In genomic region chr14:93915800-93916199, GRCh38 we compare ENCODE assay signal across 25 cellular contexts. TPM values are rescaled to one million over a fixed set of nuclear protein-coding genes. Genes with fewer than 3 reads are reported as not detected.
DNase-seq lines count a peak whose midpoint lies in the region; ATAC-seq, FAIRE-seq and TF ChIP-seq lines count a peak whose summit lies in the region.
"Had no signal": no experiment of that assay in that cellular context is flagged by ENCODE, and none has a peak within 500 bp of the region (broad histone marks: within the 10 kb centered on the region; RNA-seq: fewer than 3 reads in every experiment).

No MANE protein-coding gene starts in this region.

- no peaks in the 10 kb centered on the region; a peak in 1 of 5 replicates for H3K27me3 ChIP-seq in HepG2 (ENCODE audit: control insufficient read depth in 1 of 2, insufficient read depth in 2 of 2, low read length in 2 of 2)
- no peaks in the 10 kb centered on the region for H3K27me3 ChIP-seq in right lobe of liver
- peaks cover 0 to 2% of the 10 kb centered on the region in 2 experiments; a peak in 2 of 4 replicates for H3K27me3 ChIP-seq in GM12878 (replicated peaks in 1 of 2; ENCODE audit: control insufficient read depth in 2 of 2, insufficient read depth in 2 of 2, low read length in 1 of 2)
- H3K27me3 ChIP-seq in stomach: no peaks in the 10 kb centered on the region
- H3K27me3 ChIP-seq: BE2C; BLaER1 treated with 17β-estradiol and CSF1 and Interleukin-3, amounts not matched to agents 10 nM and 100 nM had no signal

- H3K79me2 ChIP-seq in HepG2 (ENCODE audit: insufficient read depth, low read length): no peaks in the 10 kb centered on the region
- H3K79me2 ChIP-seq in GM12878 (ENCODE audit: control insufficient read depth, insufficient read depth, low read length): no peaks in the 10 kb centered on the region
- no peaks in the 10 kb centered on the region for H3K79me2 ChIP-seq in OCI-LY7 (ENCODE audit: insufficient read depth, low read depth, low read length)

- CTCF ChIA-PET in HepG2 (lab: Yijun Ruan, JAX; ENCODE audit: low intra/inter-chr PET ratio, low total read pairs): no interaction called here
- CTCF ChIA-PET in GM12878 (lab: Yijun Ruan, JAX): interaction anchor here (1.3 kb wide), 1 partner anchor 86 kb away, joined by 3 read pairs; no protein-coding TSS in a partner anchor
- CTCF ChIA-PET in OCI-LY7 (lab: Charles Lee; ENCODE audit: unreplicated experiment): no interaction called here

- in situ Hi-C loops in HepG2 (cut with HindIII; ENCODE audit: extremely low pct_ligation_motif_present, low pct_unique_long_range_greater_than_20kb): no loop called here
- in situ Hi-C loops in GM12878 (cut with MboI): no loop called here

- SMC1A ChIA-PET in GM12878 (lab: Charles Lee; ENCODE audit: uncharacterized antibody, unreplicated experiment): no interaction called here

- TF ChIP-seq CTCF in HepG2 (CRISPR knock-in tag; IDR thresholded peaks at IDR 0.05) (no peak), right lobe of liver (IDR thresholded peaks at IDR 0.05) (no peak), GM12878 (IDR thresholded peaks at IDR 0.05 in 2 of 3, conservative IDR thresholded peaks at IDR 0.05 in 1 of 3; ENCODE audit: control insufficient read depth in 2 of 3, extremely low read depth in 1 of 3, insufficient read depth in 1 of 3, low read depth in 3 of 3, low read length in 3 of 3) (no peak), stomach (IDR thresholded peaks at IDR 0.05) (no peak), OCI-LY7 (conservative IDR thresholded peaks at IDR 0.05; ENCODE audit: low read length) (no peak)

- FAIRE-seq in HepG2 (lab: Jason Lieb, UNC) (no peak), GM12878 (lab: Jason Lieb, UNC) (no peak)
- FAIRE-seq: A549, D721Med, GM12891, GM18507, H54 had no signal

- H4K20me1 ChIP-seq in HepG2 (ENCODE audit: insufficient read depth, low read length) (no peaks in the 10 kb centered on the region), GM12878 (ENCODE audit: control insufficient read depth, insufficient read depth) (no peaks in the 10 kb centered on the region), OCI-LY7 (ENCODE audit: insufficient read depth, low read length) (no peaks in the 10 kb centered on the region)
- H4K20me1 ChIP-seq: BLaER1 treated with 17β-estradiol and CSF1 and Interleukin-3, amounts not matched to agents 10 nM and 100 nM had no signal

- RAD21 ChIA-PET in GM12878 (lab: Charles Lee; ENCODE audit: unreplicated experiment): no interaction called here

- BruUV-seq in HepG2 (replicated peaks; lab: Mats Ljungman, UMichigan): no TSS peak
- BruUV-seq in GM12878 (replicated peaks; lab: Mats Ljungman, UMichigan): no TSS peak
- BruUV-seq in OCI-LY7 (replicated peaks; lab: Mats Ljungman, UMichigan): no TSS peak

- DNase-seq in HepG2 (ENCODE audit: low spot score) (no peak), right lobe of liver (no peak), GM12878 (ENCODE audit: low read depth, low spot score) (no peak), stomach (no peak), OCI-LY7 (ENCODE audit: low spot score) (no peak), HuH-7.5 (ENCODE audit: low spot score) (no peak)
- DNase-seq: 8988T; ACHN; AML-193; BE2C; CD4-positive, alpha-beta T cell; CD8-positive, alpha-beta memory T cell; DMS 273 treated with DMSO at 0.1 percent for 48 hours; DMS79; EL; GDM1; GOT3 had no signal

- H3K36me3 ChIP-seq in HepG2 (replicated peaks in 1 of 2; ENCODE audit: control insufficient read depth in 1 of 2, insufficient read depth in 2 of 2, low read length in 2 of 2) (no peaks in the 10 kb centered on the region), right lobe of liver (no peaks in the 10 kb centered on the region), GM12878 (ENCODE audit: control insufficient read depth in 2 of 2, insufficient read depth in 2 of 2, low read length in 1 of 2) (no peaks in the 10 kb centered on the region), stomach (no peaks in the 10 kb centered on the region), OCI-LY7 (ENCODE audit: insufficient read depth, low read length) (no peaks in the 10 kb centered on the region)
- H3K36me3 ChIP-seq: BE2C; BLaER1 treated with 17β-estradiol and CSF1 and Interleukin-3, amounts not matched to agents 10 nM and 100 nM; HAP-1 had no signal

- intact Hi-C loops in HepG2 (cut with micrococcal nuclease; ENCODE audit: unreplicated experiment): no loop called here
- intact Hi-C loops in right lobe of liver (cut with DNase I): no loop called here
- intact Hi-C loops in GM12878 (cut with micrococcal nuclease; ENCODE audit: unreplicated experiment): no loop called here
- intact Hi-C loops in stomach (cut with DNase I; ENCODE audit: low total_unique reads): no loop called here
- intact Hi-C loops in OCI-LY7 (cut with micrococcal nuclease; ENCODE audit: unreplicated experiment): no loop called here

- no peak overlapping the region for H3K4me3 ChIP-seq in HepG2 (replicated peaks in 1 of 3; ENCODE audit: insufficient read depth in 1 of 3, low read depth in 2 of 3, low read length in 3 of 3)
- no peak overlapping the region for H3K4me3 ChIP-seq in right lobe of liver
- no peak overlapping the region for H3K4me3 ChIP-seq in GM12878
- H3K4me3 ChIP-seq in stomach: no peak overlapping the region
- H3K4me3 ChIP-seq in OCI-LY7 (ENCODE audit: low read depth, low read length, poor library complexity, severe bottlenecking): no peak overlapping the region
- H3K4me3 ChIP-seq: A549; BLaER1 treated with 17β-estradiol and CSF1 and Interleukin-3, amounts not matched to agents 10 nM and 100 nM; HAP-1 had no signal

- TF ChIP-seq EP300 in HepG2 (IDR thresholded peaks at IDR 0.05; ENCODE audit: low read depth in 2 of 2, low read length in 2 of 2): no peak
- no peak for TF ChIP-seq EP300 in HepG2 (CRISPR knock-in tag; IDR thresholded peaks at IDR 0.05; ENCODE audit: borderline replicate concordance)
- TF ChIP-seq EP300 in GM12878 (IDR thresholded peaks at IDR 0.05; ENCODE audit: borderline replicate concordance in 1 of 2, control insufficient read depth in 1 of 2, low read depth in 2 of 2, low read length in 2 of 2): no peak
- no peak for TF ChIP-seq EP300 in stomach (IDR thresholded peaks at IDR 0.05)

- H3K9ac ChIP-seq in HepG2 (ENCODE audit: insufficient read depth, low read depth, low read length) (no peak overlapping the region), GM12878 (ENCODE audit: control insufficient read depth, insufficient read depth, low read length) (no peak overlapping the region)
- H3K9ac ChIP-seq: BLaER1 treated with 17β-estradiol and CSF1 and Interleukin-3, amounts not matched to agents 10 nM and 100 nM had no signal

- no peak for TF ChIP-seq RAD21 in HepG2 (CRISPR knock-in tag; IDR thresholded peaks at IDR 0.05)
- TF ChIP-seq RAD21 in GM12878 (IDR thresholded peaks at IDR 0.05; ENCODE audit: insufficient read depth, low read depth, low read length): no peak

- no peak overlapping the region for H3K27ac ChIP-seq in HepG2 (ENCODE audit: extremely low read length, insufficient read depth, low read length)
- H3K27ac ChIP-seq in right lobe of liver: no peak overlapping the region
- no peak overlapping the region for H3K27ac ChIP-seq in GM12878 (ENCODE audit: control insufficient read depth, insufficient read depth)
- H3K27ac ChIP-seq in stomach: peak overlapping the region; percentile 47 to 67 (median 62)
- H3K27ac ChIP-seq in OCI-LY7 (ENCODE audit: low read depth, low read length, poor library complexity, severe bottlenecking): no peak overlapping the region
- H3K27ac ChIP-seq: A549; BLaER1 treated with 17β-estradiol and CSF1 and Interleukin-3, amounts not matched to agents 10 nM and 100 nM had no signal

- H3K4me2 ChIP-seq in HepG2 (ENCODE audit: low read depth, low read length) (peak overlapping the region; percentile 64; the same call in 1 of the 2 replicates), GM12878 (ENCODE audit: control insufficient read depth, insufficient read depth) (no peak overlapping the region), OCI-LY7 (ENCODE audit: low read length) (no peak overlapping the region)
- H3K4me2 ChIP-seq: A549; BLaER1 treated with 17β-estradiol and CSF1 and Interleukin-3, amounts not matched to agents 10 nM and 100 nM had no signal

- ATAC-seq in HepG2 (no peak), right lobe of liver (no peak), GM12878 (no peak)
- ATAC-seq: A549 had no signal

- TF ChIP-seq POLR2A in HepG2 (IDR thresholded peaks at IDR 0.05; ENCODE audit: insufficient read depth in 1 of 2, low read depth in 2 of 2, low read length in 2 of 2) (no peak), right lobe of liver (IDR thresholded peaks at IDR 0.05) (no peak), GM12878 (IDR thresholded peaks at IDR 0.05; ENCODE audit: low read depth, low read length) (no peak), stomach (IDR thresholded peaks at IDR 0.05) (no peak)

- WGBS in HepG2 (ENCODE audit: low lambda C conversion rate): 2% methylated on average over 2 of the region's 2 CpGs
- WGBS in right lobe of liver (ENCODE audit: insufficient coverage, low coverage, low lambda C conversion rate, missing lambda C conversion rate): 19% methylated on average over 2 of the region's 2 CpGs
- 15% methylated on average over 2 of the region's 2 CpGs for WGBS in GM12878 (ENCODE audit: insufficient coverage, insufficient replicate concordance, low lambda C conversion rate, missing lambda C conversion rate)
- 22 to 34% (median 29%) methylated on average over 2 of the region's 2 CpGs for WGBS in stomach, 5 donors

- H3K9me3 ChIP-seq in HepG2 (ENCODE audit: low read length) (no peaks in the 10 kb centered on the region), right lobe of liver (no peaks in the 10 kb centered on the region), GM12878 (replicated peaks; ENCODE audit: control insufficient read depth, insufficient read depth, low read length) (peaks cover 1% of the 10 kb centered on the region; the same call in 1 of the 3 replicates), stomach (peaks cover 0 to 14% (median 3%) of the 10 kb centered on the region in 4 donors), OCI-LY7 (ENCODE audit: low read length) (no peaks in the 10 kb centered on the region)
- H3K9me3 ChIP-seq: BE2C, HAP-1 had no signal

- no peaks in the 10 kb centered on the region for H3K9me2 ChIP-seq in OCI-LY7 (ENCODE audit: insufficient read depth, low read length)

- POLR2A ChIA-PET in HepG2 (lab: Yijun Ruan, JAX): no interaction called here
- POLR2A ChIA-PET in GM12878 (lab: Charles Lee): no interaction called here
- POLR2A ChIA-PET in OCI-LY7 (lab: Charles Lee): no interaction called here

- H2AFZ ChIP-seq in HepG2 (ENCODE audit: low read length): no peak overlapping the region
- no peak overlapping the region for H2AFZ ChIP-seq in GM12878 (ENCODE audit: control insufficient read depth, low read depth, low read length)
- H2AFZ ChIP-seq in OCI-LY7 (ENCODE audit: low read length): no peak overlapping the region

- peaks cover 49% of the 10 kb centered on the region for H3K4me1 ChIP-seq in HepG2 (ENCODE audit: insufficient read depth, low read length)
- H3K4me1 ChIP-seq in right lobe of liver: no peaks in the 10 kb centered on the region
- H3K4me1 ChIP-seq in GM12878 (ENCODE audit: control insufficient read depth, insufficient read depth, low read length): no peaks in the 10 kb centered on the region; the same call in 1 of the 2 replicates
- peaks cover 0 to 13% (median 8%) of the 10 kb centered on the region in 4 donors for H3K4me1 ChIP-seq in stomach
- no peaks in the 10 kb centered on the region for H3K4me1 ChIP-seq in OCI-LY7 (ENCODE audit: insufficient read depth, low read length, poor library complexity, severe bottlenecking)
- H3K4me1 ChIP-seq: A549; BE2C; BLaER1 treated with 17β-estradiol and CSF1 and Interleukin-3, amounts not matched to agents 10 nM and 100 nM; HAP-1 had no signal

RNA-seq across cellular contexts. Expression of gene FAM181A, which starts 11.3 kb away (rescaled TPM):
- total RNA-seq in HepG2 (2016; rRNA removed; fragmentation: Illumina TruSeq; extraction: Trizol): 1.1 and 1.5 TPM in 2 replicates
- total RNA-seq in HepG2 (2016; cell fraction: cytosol; rRNA removed; fragmentation: Illumina TruSeq; extraction: Trizol; ENCODE audit: low read depth): 0.18 and 0.51 TPM in 2 replicates
- total RNA-seq in HepG2 (2016; cell fraction: insoluble cytoplasmic fraction; rRNA removed; fragmentation: Illumina TruSeq; extraction: Trizol): 0.95 and 1.2 TPM in 2 replicates
- total RNA-seq in HepG2 (2016; cell fraction: membrane; rRNA removed; fragmentation: Illumina TruSeq; extraction: Trizol): 1.1 and 1.4 TPM in 2 replicates
- total RNA-seq in HepG2 (2016; cell fraction: nucleus; rRNA removed; fragmentation: Illumina TruSeq; extraction: Trizol): 0.38 and 1.1 TPM in 2 replicates
- 0.80 and 1.1 TPM in 2 replicates for polyA plus RNA-seq in HepG2 (2011; rRNA removed)
- polyA plus RNA-seq in HepG2 (2011; cell fraction: cytosol; rRNA removed): 0.47 and 0.89 TPM in 2 replicates
- polyA plus RNA-seq in HepG2 (2011; cell fraction: nucleus; rRNA removed): 0.45 and 0.61 TPM in 2 replicates
- 0.69 and 0.97 TPM in 2 replicates for polyA plus RNA-seq in HepG2 (2012)
- 0.54 and 0.60 TPM in 2 replicates for polyA plus RNA-seq in HepG2 (2016; cell fraction: cytosol; fragmentation: Illumina TruSeq; extraction: Trizol; ENCODE audit: low read depth)
- polyA plus RNA-seq in HepG2 (2016; cell fraction: insoluble cytoplasmic fraction; fragmentation: Illumina TruSeq; extraction: Trizol; ENCODE audit: low read depth): 1.4 and 1.8 TPM in 2 replicates
- 0.57 and 0.84 TPM in 2 replicates for polyA plus RNA-seq in HepG2 (2016; cell fraction: membrane; fragmentation: Illumina TruSeq; extraction: Trizol; ENCODE audit: low read depth)
- polyA plus RNA-seq in HepG2 (2016; cell fraction: nucleus; fragmentation: Illumina TruSeq; extraction: Trizol; ENCODE audit: insufficient read depth, low read depth): 1.6 and 2.1 TPM in 2 replicates
- 1.6 TPM in 1 of 2 replicates, not detected in the other for polyA minus RNA-seq in HepG2 (2011; rRNA and poly(A)+ RNA removed; ENCODE audit: low replicate concordance)
- polyA minus RNA-seq in HepG2 (2011; cell fraction: cytosol; rRNA and poly(A)+ RNA removed): not detected in 2 replicates
- polyA minus RNA-seq in HepG2 (2011; cell fraction: nucleus; rRNA and poly(A)+ RNA removed): not detected in 2 replicates
- not detected for total RNA-seq in right lobe of liver
- total RNA-seq in GM12878 (2013; cell fraction: nucleolus; rRNA removed): not detected in 2 replicates
- not detected in 2 replicates for total RNA-seq in GM12878 (2014; rRNA removed)
- not detected in 2 replicates for total RNA-seq in GM12878 (2014; rRNA removed; fragmentation: Illumina TruSeq; extraction: Trizol)
- total RNA-seq in GM12878 (2021): not detected in 2 replicates
- polyA plus RNA-seq in GM12878 (2011; ENCODE audit: low read depth): not detected
- not detected in 2 replicates for polyA plus RNA-seq in GM12878 (2011; rRNA removed)
- polyA plus RNA-seq in GM12878 (2011; cell fraction: cytosol; rRNA removed): not detected in 2 replicates
- polyA plus RNA-seq in GM12878 (2011; cell fraction: nucleus; rRNA removed): not detected in 2 replicates
- not detected in 2 replicates for polyA plus RNA-seq in GM12878 (2012)
- polyA plus RNA-seq in GM12878 (2014; fragmentation: Illumina TruSeq; extraction: Trizol): not detected in 2 replicates
- polyA plus RNA-seq in GM12878 (2014; fragmentation: Nextera tagmentation; extraction: Ambion mirVana): not detected
- polyA plus RNA-seq in GM12878 (2014; rRNA removed): not detected in 2 replicates
- polyA plus RNA-seq in GM12878 (2016; fragmentation: Nextera tagmentation; extraction: Ambion mirVana): not detected
- polyA minus RNA-seq in GM12878 (2011; rRNA and poly(A)+ RNA removed): not detected in 2 replicates
- not detected in 2 replicates for polyA minus RNA-seq in GM12878 (2011; cell fraction: cytosol; rRNA and poly(A)+ RNA removed)
- not detected in 2 replicates for polyA minus RNA-seq in GM12878 (2011; cell fraction: nucleus; rRNA and poly(A)+ RNA removed)
- total RNA-seq in stomach: not detected
- polyA plus RNA-seq in stomach: not detected
- not detected in 2 replicates for total RNA-seq in OCI-LY7 (2014; rRNA removed; shearing (Covaris generic))
- not detected in 2 replicates for total RNA-seq in OCI-LY7 (2022)
- total RNA-seq: CD4-positive, alpha-beta T cell; CD8-positive, alpha-beta memory T cell had no signal
- polyA plus RNA-seq: A549; CD14-positive monocyte; CD8-positive, alpha-beta memory T cell had no signal

Comparison
In these comparisons a context has a peak if more than half of its experiments do, and no peak if none do; other contexts are left out.
1. H3K27ac ChIP-seq: peak in stomach (5 of 5); none in HepG2 (single experiment), right lobe of liver (0 of 3), GM12878 (single experiment) and OCI-LY7 (single experiment).
2. Of the 75 proteins assayed by ChIP-seq in both HepG2 and GM12878: peak only in HepG2: none; only in GM12878: none; in both: ZBTB40; in neither: 74.